In the genomic region with DNA sequence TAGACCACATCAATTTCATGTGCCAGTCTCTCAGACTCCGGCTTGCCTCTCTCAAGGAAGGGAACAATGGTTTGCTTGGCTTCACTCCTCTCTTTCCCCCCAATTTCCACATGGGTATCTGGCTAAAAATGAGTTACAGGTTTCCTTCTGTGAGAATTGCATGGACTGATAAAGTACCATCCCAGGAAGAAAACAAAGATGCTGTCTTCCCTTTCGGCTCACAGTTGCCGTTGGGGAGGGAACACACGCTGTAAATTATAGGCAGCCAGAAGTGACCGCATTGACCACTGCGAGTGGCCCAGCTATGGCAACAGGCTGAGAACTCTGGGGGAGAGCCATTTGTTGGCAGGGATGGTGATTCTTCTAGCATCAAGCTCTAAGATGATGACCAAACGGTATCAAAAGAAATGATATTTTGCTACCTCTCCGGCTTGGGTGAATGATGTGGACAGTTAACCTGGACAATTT, we compare ENCODE assay signal across 11 cellular contexts. TPM values are rescaled to one million over a fixed set of nuclear protein-coding genes. Genes with fewer than 3 reads are reported as not detected.
DNase-seq lines count a peak whose midpoint lies in the region; ATAC-seq, FAIRE-seq and TF ChIP-seq lines count a peak whose summit lies in the region.
"Had no signal": no experiment of that assay in that cellular context is flagged by ENCODE, and none has a peak within 500 bp of the region (broad histone marks: within the 10 kb centered on the region; RNA-seq: fewer than 3 reads in every experiment).

No MANE protein-coding gene starts in this region.

- ATAC-seq in GM12878 = no peak

- H3K27ac ChIP-seq in GM12878 (ENCODE audit: control insufficient read depth, insufficient read depth) = peak overlapping the region; percentile 78
- H3K27ac ChIP-seq: neural progenitor cell had no signal

- in situ Hi-C loops in GM12878 (cut with MboI) = no loop called here

- H2AFZ ChIP-seq in GM12878 (ENCODE audit: control insufficient read depth, low read depth, low read length) = no peak overlapping the region
- H2AFZ ChIP-seq: neural progenitor cell had no signal

- CTCF ChIA-PET in GM12878 (lab: Yijun Ruan, JAX) = interaction anchor here (1.0 kb wide), 1 partner anchor 103 kb away, joined by 3 read pairs; no protein-coding TSS in a partner anchor

- DNase-seq in MV-4-11 (lab: John Stamatoyannopoulos, UW) (peak; percentile 57), GM12878 (ENCODE audit: low read depth, low spot score) (no peak), retinal pigment epithelial cell (ENCODE audit: low read depth) (no peak), dermis blood vessel endothelial cell (no peak), kidney glomerular epithelial cell (lab: John Stamatoyannopoulos, UW) (no peak), OCI-M1 (lab: John Stamatoyannopoulos, UW) (no peak)
- DNase-seq: amygdala, KG1, SIG-M5 had no signal

- no peaks in the 10 kb centered on the region for H3K36me3 ChIP-seq in GM12878 (ENCODE audit: control insufficient read depth in 2 of 2, insufficient read depth in 2 of 2, low read length in 1 of 2)
- H3K36me3 ChIP-seq: neural progenitor cell had no signal

- TF ChIP-seq CTCF in GM12878 (IDR thresholded peaks at IDR 0.05 in 2 of 3, conservative IDR thresholded peaks at IDR 0.05 in 1 of 3; ENCODE audit: control insufficient read depth in 2 of 3, extremely low read depth in 1 of 3, insufficient read depth in 1 of 3, low read depth in 3 of 3, low read length in 3 of 3) (no peak), retinal pigment epithelial cell (conservative IDR thresholded peaks at IDR 0.05; ENCODE audit: low read depth, low read length) (no peak)

- FAIRE-seq in GM12878 (lab: Jason Lieb, UNC) = no peak

- TF ChIP-seq RAD21 in GM12878 (IDR thresholded peaks at IDR 0.05; ENCODE audit: insufficient read depth, low read depth, low read length) = no peak

- H3K79me2 ChIP-seq in GM12878 (ENCODE audit: control insufficient read depth, insufficient read depth, low read length) = no peaks in the 10 kb centered on the region

- no peaks in the 10 kb centered on the region for H4K20me1 ChIP-seq in GM12878 (ENCODE audit: control insufficient read depth, insufficient read depth)

- SMC1A ChIA-PET in GM12878 (lab: Charles Lee; ENCODE audit: uncharacterized antibody, unreplicated experiment) = no interaction called here

- WGBS in GM12878 (ENCODE audit: insufficient coverage, insufficient replicate concordance, low lambda C conversion rate, missing lambda C conversion rate) = 11% methylated on average over 8 of the region's 8 CpGs

- intact Hi-C loops in GM12878 (cut with micrococcal nuclease; ENCODE audit: unreplicated experiment) = loop anchor here (5.0 kb wide), 2 partner anchors 159 to 244 kb away; no protein-coding TSS in a partner anchor

- H3K4me3 ChIP-seq in GM08714 (ENCODE audit: low read length) = peak overlapping the region; percentile 21; the same call in 1 of the 2 replicates
- peak overlapping the region; percentile 48; the same call in 1 of the 2 replicates for H3K4me3 ChIP-seq in GM12878
- H3K4me3 ChIP-seq in retinal pigment epithelial cell (ENCODE audit: low read length) = peak overlapping the region; percentile 53
- H3K4me3 ChIP-seq: neural progenitor cell had no signal

- no peak for TF ChIP-seq POLR2A in GM12878 (IDR thresholded peaks at IDR 0.05; ENCODE audit: low read depth, low read length)

- BruUV-seq in GM12878 (replicated peaks; lab: Mats Ljungman, UMichigan) = no TSS peak

- POLR2A ChIA-PET in GM12878 (lab: Charles Lee) = no interaction called here

- H3K4me2 ChIP-seq in GM12878 (ENCODE audit: control insufficient read depth, insufficient read depth) = peak overlapping the region; percentile 75
- H3K4me2 ChIP-seq: neural progenitor cell had no signal

- TF ChIP-seq EP300 in GM12878 (IDR thresholded peaks at IDR 0.05; ENCODE audit: borderline replicate concordance in 1 of 2, control insufficient read depth in 1 of 2, low read depth in 2 of 2, low read length in 2 of 2) = no peak

- peaks cover 0 to 1% of the 10 kb centered on the region in 2 experiments; a peak in 1 of 4 replicates for H3K27me3 ChIP-seq in GM12878 (replicated peaks in 1 of 2; ENCODE audit: control insufficient read depth in 2 of 2, insufficient read depth in 2 of 2, low read length in 1 of 2)
- H3K27me3 ChIP-seq: neural progenitor cell had no signal

- peak overlapping the region; percentile 4; the same call in 1 of the 2 replicates for H3K9ac ChIP-seq in GM12878 (ENCODE audit: control insufficient read depth, insufficient read depth, low read length)
- H3K9ac ChIP-seq: neural progenitor cell had no signal

- peaks cover 85% of the 10 kb centered on the region for H3K4me1 ChIP-seq in GM12878 (ENCODE audit: control insufficient read depth, insufficient read depth, low read length)

- RAD21 ChIA-PET in GM12878 (lab: Charles Lee; ENCODE audit: unreplicated experiment) = no interaction called here

- H3K9me3 ChIP-seq in GM12878 (replicated peaks; ENCODE audit: control insufficient read depth, insufficient read depth, low read length) = no peaks in the 10 kb centered on the region

TF ChIP-seq in GM12878, 131 proteins besides CTCF, POLR2A, EP300 and RAD21:
- no peak for TF ChIP-seq ZNF274 (IDR thresholded peaks at IDR 0.05; ENCODE audit: insufficient read depth, insufficient read length)
- peak; percentile 83 for TF ChIP-seq CBFB (IDR thresholded peaks at IDR 0.05; ENCODE audit: low read depth)

RNA-seq across cellular contexts. Expression of gene RUNX1, which starts 2.8 kb away (rescaled TPM):
- total RNA-seq in GM12878 (2013; cell fraction: nucleolus; rRNA removed) = 8.4 and 9.3 TPM in 2 replicates
- 5.3 and 5.6 TPM in 2 replicates for total RNA-seq in GM12878 (2014; rRNA removed)
- 3.8 and 3.9 TPM in 2 replicates for total RNA-seq in GM12878 (2014; rRNA removed; fragmentation: Illumina TruSeq; extraction: Trizol)
- 13.3 and 15.2 TPM in 2 replicates for total RNA-seq in GM12878 (2021)
- 3.5 TPM for polyA plus RNA-seq in GM12878 (2011; ENCODE audit: low read depth)
- 0.55 and 0.98 TPM in 2 replicates for polyA plus RNA-seq in GM12878 (2011; rRNA removed)
- polyA plus RNA-seq in GM12878 (2011; cell fraction: cytosol; rRNA removed) = 0.42 and 0.67 TPM in 2 replicates
- polyA plus RNA-seq in GM12878 (2011; cell fraction: nucleus; rRNA removed) = 1.9 and 2.6 TPM in 2 replicates
- 6.0 and 6.7 TPM in 2 replicates for polyA plus RNA-seq in GM12878 (2012)
- 6.2 and 7.6 TPM in 2 replicates for polyA plus RNA-seq in GM12878 (2014; fragmentation: Illumina TruSeq; extraction: Trizol)
- 1 to 10 TPM in 1 of 2 experiments, under 1 TPM in 1; 0.90 to 1.4 TPM for polyA plus RNA-seq in GM12878 (2014; fragmentation: Nextera tagmentation; extraction: Ambion mirVana)
- 6.1 and 7.1 TPM in 2 replicates for polyA plus RNA-seq in GM12878 (2014; rRNA removed)
- polyA plus RNA-seq in GM12878 (2016; fragmentation: Nextera tagmentation; extraction: Ambion mirVana) = 1 to 10 TPM; 3.3 to 4.3 TPM
- 1.2 and 1.7 TPM in 2 replicates for polyA minus RNA-seq in GM12878 (2011; rRNA and poly(A)+ RNA removed)
- polyA minus RNA-seq in GM12878 (2011; cell fraction: cytosol; rRNA and poly(A)+ RNA removed) = 0.53 and 1.1 TPM in 2 replicates
- polyA minus RNA-seq in GM12878 (2011; cell fraction: nucleus; rRNA and poly(A)+ RNA removed) = 3.4 and 6.2 TPM in 2 replicates
- total RNA-seq in dermis blood vessel endothelial cell = 0.84 and 1.7 TPM in 2 replicates
